Comparison of ENCODE assay signal across 17 cellular contexts in the genomic region with DNA sequence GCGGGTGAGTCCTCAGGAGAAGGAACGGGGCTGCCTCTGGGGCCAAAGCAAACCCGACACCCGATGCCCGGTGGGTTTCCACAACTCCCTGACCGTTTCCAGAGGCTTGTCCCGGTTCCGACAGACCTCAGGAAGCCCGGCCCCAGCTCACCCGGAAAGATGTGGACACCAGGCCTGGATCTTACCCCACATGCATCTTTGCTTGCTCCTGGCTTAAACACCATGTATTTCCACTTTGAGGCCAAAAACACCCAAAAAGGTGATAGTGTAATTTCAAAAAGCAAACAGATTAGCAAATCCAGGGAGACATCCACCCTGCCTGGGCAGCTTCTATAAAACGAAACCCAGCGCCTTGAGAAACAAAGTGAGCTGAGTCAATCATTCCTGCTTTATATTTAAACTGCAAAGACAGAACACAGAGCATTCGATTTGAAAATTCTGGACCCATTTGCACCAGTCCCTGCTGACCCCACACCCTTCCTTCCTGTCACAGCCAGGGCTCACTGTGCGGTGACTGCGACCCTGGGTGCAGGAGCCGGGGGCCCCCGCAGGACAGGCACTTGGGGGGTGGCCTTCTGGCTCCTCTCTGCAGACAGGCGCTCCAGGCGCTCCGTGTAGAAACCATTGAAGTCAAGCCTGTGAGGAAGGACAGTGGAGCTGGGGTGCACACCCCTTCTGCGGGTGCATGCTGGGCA. TPM values are rescaled to one million over a fixed set of nuclear protein-coding genes. Genes with fewer than 3 reads are reported as not detected.
DNase-seq lines count a peak whose midpoint lies in the region; ATAC-seq, FAIRE-seq and TF ChIP-seq lines count a peak whose summit lies in the region.
"Had no signal": no experiment of that assay in that cellular context is flagged by ENCODE, and none has a peak within 500 bp of the region (broad histone marks: within the 10 kb centered on the region; RNA-seq: fewer than 3 reads in every experiment).

No MANE protein-coding gene starts in this region.

- no peaks in the 10 kb centered on the region for H3K27me3 Mint-ChIP-seq in activated T-cell treated with anti-CD3 and anti-CD28 coated beads, Interleukin-2, amount 50 U/mL, for 24 hours
- peaks cover 4% of the 10 kb centered on the region for H3K27me3 Mint-ChIP-seq in astrocyte (ENCODE audit: low read depth, unreplicated experiment)
- H3K27me3 Mint-ChIP-seq: activated naive CD4-positive, alpha-beta T cell treated with anti-CD3 and anti-CD28 coated beads, Interleukin-2, amount 10 ng/mL, durations not matched to agents 7 days and 5 days had no signal

- H3K4me2 ChIP-seq in astrocyte (ENCODE audit: low read length) (peak overlapping the region; percentile 45), mesenchymal stem cell (ENCODE audit: low read length, poor library complexity, severe bottlenecking) (no peak overlapping the region)
- H3K4me2 ChIP-seq: neural progenitor cell had no signal

- H3K27ac ChIP-seq in astrocyte (ENCODE audit: low read depth, low read length) (peak overlapping the region; percentile 2), mesenchymal stem cell (ENCODE audit: low read length, poor library complexity, severe bottlenecking) (peak overlapping the region; percentile 16)
- H3K27ac ChIP-seq: neural progenitor cell, suprapubic skin had no signal

- H3K27ac Mint-ChIP-seq in activated T-cell treated with anti-CD3 and anti-CD28 coated beads, Interleukin-2, amount 50 U/mL, for 24 hours = peak overlapping the region; percentile 8
- H3K27ac Mint-ChIP-seq in astrocyte (ENCODE audit: unreplicated experiment) = no peak overlapping the region
- H3K27ac Mint-ChIP-seq: neural progenitor cell had no signal

- H4K20me1 ChIP-seq in astrocyte (ENCODE audit: insufficient read depth, low read length) = peaks cover 28% of the 10 kb centered on the region

- H3K79me1 ChIP-seq in mesenchymal stem cell (replicated peaks; ENCODE audit: low read length, poor library complexity, severe bottlenecking) = peaks cover 9% of the 10 kb centered on the region

- no peak for FAIRE-seq in astrocyte (lab: Jason Lieb, UNC)
- FAIRE-seq: bronchial epithelial cell had no signal

- H3K18ac ChIP-seq in mesenchymal stem cell (ENCODE audit: low read depth in 1 of 2, low read length in 2 of 2) = no peak overlapping the region

- WGBS in mesenchymal stem cell = 87% methylated on average over 19 of the region's 21 CpGs

- no peak overlapping the region for H2AK5ac ChIP-seq in mesenchymal stem cell (ENCODE audit: low read length, severe bottlenecking)

- H3K79me2 ChIP-seq in astrocyte (ENCODE audit: insufficient read depth, low read length) = no peaks in the 10 kb centered on the region

- no peak for TF ChIP-seq CTCF in astrocyte (IDR thresholded peaks at IDR 0.05; ENCODE audit: insufficient read depth, low read depth, low read length)

- H3K9me3 Mint-ChIP-seq in activated T-cell treated with anti-CD3 and anti-CD28 coated beads, Interleukin-2, amount 50 U/mL, for 24 hours = no peaks in the 10 kb centered on the region
- H3K9me3 Mint-ChIP-seq in astrocyte (ENCODE audit: unreplicated experiment) = no peaks in the 10 kb centered on the region
- H3K9me3 Mint-ChIP-seq: activated naive CD4-positive, alpha-beta T cell treated with anti-CD3 and anti-CD28 coated beads, Interleukin-2, amount 10 ng/mL, durations not matched to agents 7 days and 5 days; neural progenitor cell had no signal

- no peak overlapping the region for H3K14ac ChIP-seq in mesenchymal stem cell (ENCODE audit: low read length in 2 of 2)

- no peak overlapping the region for H2BK120ac ChIP-seq in mesenchymal stem cell (ENCODE audit: low read depth, low read length)

- H2BK12ac ChIP-seq in mesenchymal stem cell (ENCODE audit: low read length in 2 of 2) = no peak overlapping the region

- H2AFZ ChIP-seq in astrocyte (ENCODE audit: low read depth, low read length) = no peak overlapping the region
- no peak overlapping the region for H2AFZ ChIP-seq in mesenchymal stem cell (ENCODE audit: low read depth, low read length)
- H2AFZ ChIP-seq: neural progenitor cell had no signal

- DNase-seq in activated T-cell treated with anti-CD3 and anti-CD28 coated beads, Interleukin-2, amount 50 U/mL, for 24 hours = no peak
- DNase-seq in activated T-cell treated with anti-CD3 and anti-CD28 coated beads for 4 hours (no peak), astrocyte (ENCODE audit: low read depth) (no peak), mesenchymal stem cell (peak; percentile 19), GF-D8 (lab: John Stamatoyannopoulos, UW) (no peak), middle frontal gyrus (ENCODE audit: extremely low spot score, low spot score) (no peak)
- DNase-seq: Karpas-422 had no signal

- H4K91ac ChIP-seq in mesenchymal stem cell (ENCODE audit: low read length) = no peak overlapping the region

- H3K4me1 Mint-ChIP-seq in activated T-cell treated with anti-CD3 and anti-CD28 coated beads, Interleukin-2, amount 50 U/mL, for 24 hours (ENCODE audit: low read depth) = peaks cover 33% of the 10 kb centered on the region
- peaks cover 15% of the 10 kb centered on the region for H3K4me1 Mint-ChIP-seq in astrocyte (ENCODE audit: low read depth, unreplicated experiment)

- no peak overlapping the region for H3K9ac ChIP-seq in astrocyte (ENCODE audit: low read length)
- H3K9ac ChIP-seq in mesenchymal stem cell (ENCODE audit: low read length) = no peak overlapping the region
- H3K9ac ChIP-seq: neural progenitor cell had no signal

- H2BK15ac ChIP-seq in mesenchymal stem cell (ENCODE audit: low read depth, poor library complexity, severe bottlenecking) = peak overlapping the region; percentile 66

- no peak overlapping the region for H3K4me3 ChIP-seq in astrocyte (ENCODE audit: insufficient read depth, low read depth, low read length)
- H3K4me3 ChIP-seq in mesenchymal stem cell (ENCODE audit: insufficient read depth in 1 of 2, low read depth in 1 of 2, low read length in 2 of 2) = no peak overlapping the region
- H3K4me3 ChIP-seq: neural progenitor cell, suprapubic skin had no signal

- no peak overlapping the region for H4K8ac ChIP-seq in mesenchymal stem cell (ENCODE audit: low read length)

- H3K36me3 ChIP-seq in astrocyte (ENCODE audit: insufficient read depth, low read length) = peaks cover 3% of the 10 kb centered on the region
- peaks cover 58 to 59% of the 10 kb centered on the region in 2 experiments for H3K36me3 ChIP-seq in mesenchymal stem cell (ENCODE audit: control insufficient read depth in 1 of 2, insufficient read depth in 2 of 2, low read depth in 1 of 2, low read length in 2 of 2)
- H3K36me3 ChIP-seq: neural progenitor cell had no signal

- H3K23ac ChIP-seq in mesenchymal stem cell (ENCODE audit: low read length in 2 of 2) = no peak overlapping the region

- H3K36me3 Mint-ChIP-seq in activated T-cell treated with anti-CD3 and anti-CD28 coated beads, Interleukin-2, amount 50 U/mL, for 24 hours (ENCODE audit: low read depth) = peaks cover 79% of the 10 kb centered on the region
- H3K36me3 Mint-ChIP-seq in astrocyte (ENCODE audit: low read depth, unreplicated experiment) = peaks cover 5% of the 10 kb centered on the region

- no peak overlapping the region for H3K4ac ChIP-seq in mesenchymal stem cell (ENCODE audit: low read depth in 1 of 2, low read length in 2 of 2)

- H3K9me3 ChIP-seq in astrocyte (ENCODE audit: insufficient read depth, low read depth, low read length) = no peaks in the 10 kb centered on the region
- no peaks in the 10 kb centered on the region for H3K9me3 ChIP-seq in mesenchymal stem cell (ENCODE audit: control insufficient read depth, low read length)
- H3K9me3 ChIP-seq: heart right ventricle, suprapubic skin had no signal

- H3K27me3 ChIP-seq in astrocyte (ENCODE audit: insufficient read depth, low read length) (peaks cover 3% of the 10 kb centered on the region), mesenchymal stem cell (ENCODE audit: control insufficient read depth in 1 of 2, insufficient read depth in 1 of 2, low read length in 2 of 2) (peaks cover 0 to 25% of the 10 kb centered on the region in 2 experiments)

- H3K4me3 Mint-ChIP-seq in activated T-cell treated with anti-CD3 and anti-CD28 coated beads, Interleukin-2, amount 50 U/mL, for 24 hours = no peak overlapping the region
- H3K4me3 Mint-ChIP-seq in astrocyte (ENCODE audit: unreplicated experiment) = no peak overlapping the region
- H3K4me3 Mint-ChIP-seq: neural progenitor cell had no signal

- H2BK5ac ChIP-seq in mesenchymal stem cell (ENCODE audit: low read depth, low read length, poor library complexity, severe bottlenecking) = no peak overlapping the region

- ATAC-seq in GM21717 (IDR thresholded peaks at IDR 0.05; ENCODE audit: unreplicated experiment) (no peak), HG03439 (IDR thresholded peaks at IDR 0.05; ENCODE audit: unreplicated experiment) (no peak)

- H3K4me1 ChIP-seq in astrocyte (ENCODE audit: insufficient read depth, low read length) = peaks cover 23% of the 10 kb centered on the region
- peaks cover 54% of the 10 kb centered on the region for H3K4me1 ChIP-seq in mesenchymal stem cell (ENCODE audit: control insufficient read depth, insufficient read depth, low read depth, low read length)

RNA-seq across cellular contexts. Expression of gene ADAM8, which starts 2.7 kb away (rescaled TPM):
- total RNA-seq in astrocyte = 1.7 and 4.6 TPM in 2 replicates
- 0.50 TPM for polyA plus RNA-seq in mesenchymal stem cell (2013, experiment 1 of 2)
- 0.41 TPM for polyA plus RNA-seq in mesenchymal stem cell (2013, experiment 2 of 2)

RNA-seq across cellular contexts. Expression of gene TUBGCP2, which starts 29.3 kb away (rescaled TPM):
- 56.2 and 57.8 TPM in 2 replicates for total RNA-seq in astrocyte
- 36.2 TPM for polyA plus RNA-seq in mesenchymal stem cell (2013, experiment 1 of 2)
- polyA plus RNA-seq in mesenchymal stem cell (2013, experiment 2 of 2) = 35.4 TPM

RNA-seq across cellular contexts. Expression of gene ZNF511, which starts 29.3 kb away (rescaled TPM):
- total RNA-seq in astrocyte = 23.8 and 25.5 TPM in 2 replicates
- 17.8 TPM for polyA plus RNA-seq in mesenchymal stem cell (2013, experiment 1 of 2)
- 17.9 TPM for polyA plus RNA-seq in mesenchymal stem cell (2013, experiment 2 of 2)

RNA-seq across cellular contexts. Expression of gene VENTX, which starts 41.8 kb away (rescaled TPM):
- 0.11 TPM in 1 of 2 replicates, not detected in the other for total RNA-seq in astrocyte
- polyA plus RNA-seq in mesenchymal stem cell (2013, experiment 1 of 2) = not detected
- polyA plus RNA-seq in mesenchymal stem cell (2013, experiment 2 of 2) = not detected
- total RNA-seq: A673, bronchial epithelial cell, epithelial cell of proximal tubule, skeletal muscle tissue had no signal

RNA-seq across cellular contexts. Expression of gene UTF1, which starts 49.4 kb away (rescaled TPM):
- 0.18 TPM in 1 of 2 replicates, not detected in the other for total RNA-seq in astrocyte
- polyA plus RNA-seq in mesenchymal stem cell (2013, experiment 1 of 2) = not detected
- not detected for polyA plus RNA-seq in mesenchymal stem cell (2013, experiment 2 of 2)
- total RNA-seq: A673, bronchial epithelial cell, epithelial cell of proximal tubule, heart right ventricle, skeletal muscle tissue, suprapubic skin had no signal
- polyA plus RNA-seq: heart right ventricle had no signal
